ENCODE assay signal across 9 cellular contexts in the genomic region with DNA sequence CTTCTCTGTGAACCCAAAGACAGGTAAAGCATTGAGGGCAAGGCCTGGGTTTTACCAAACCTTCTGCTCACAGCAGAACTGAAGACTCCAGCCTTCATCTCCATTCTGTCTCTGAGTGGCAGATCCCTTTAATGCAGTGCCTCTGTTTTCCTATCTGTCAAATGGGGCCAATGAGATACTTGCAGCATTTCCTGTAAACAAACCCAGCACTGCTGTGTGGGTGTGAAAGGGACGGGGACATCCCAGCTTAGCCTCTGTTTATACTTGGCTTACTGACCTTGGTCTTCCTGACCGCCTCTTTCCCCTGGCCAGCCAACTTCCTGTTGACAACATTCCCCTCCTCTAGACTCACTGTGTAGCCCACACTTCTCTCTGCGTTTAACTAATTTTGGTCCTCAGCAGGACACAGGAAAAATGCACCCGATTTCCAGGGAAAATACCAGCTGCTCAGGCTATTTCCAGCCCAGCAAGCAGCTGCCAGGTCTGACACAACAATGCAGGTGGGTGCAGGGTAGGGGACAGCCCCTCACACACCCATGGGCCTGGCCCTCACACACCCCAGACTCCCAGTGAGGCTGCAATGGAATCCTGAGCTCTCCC.
DNase-seq lines count a peak whose midpoint lies in the region; ATAC-seq, FAIRE-seq and TF ChIP-seq lines count a peak whose summit lies in the region.
"Had no signal": no experiment of that assay in that cellular context is flagged by ENCODE, and none has a peak within 500 bp of the region (broad histone marks: within the 10 kb centered on the region; RNA-seq: fewer than 3 reads in every experiment).

No MANE protein-coding gene starts in this region.

- peak overlapping the region; percentile 47 for H3K27ac ChIP-seq in duodenal mucosa (ENCODE audit: low read depth, low read length)

- no peaks in the 10 kb centered on the region for H3K9me3 ChIP-seq in duodenal mucosa (ENCODE audit: control insufficient read depth in 1 of 2, low read length in 2 of 2)

- peaks cover 20 to 25% of the 10 kb centered on the region in 2 donors for H3K4me1 ChIP-seq in duodenal mucosa (ENCODE audit: control insufficient read depth in 1 of 2, insufficient read depth in 2 of 2, low read length in 2 of 2)

- no peaks in the 10 kb centered on the region for H3K9me3 Mint-ChIP-seq in naive thymus-derived CD8-positive, alpha-beta T cell
- H3K9me3 Mint-ChIP-seq: activated naive CD4-positive, alpha-beta T cell treated with anti-CD3 and anti-CD28 coated beads, Interleukin-2, amount 50 U/mL, for 24 hours had no signal

- peaks cover 0 to 7% of the 10 kb centered on the region in 2 donors for H3K36me3 ChIP-seq in duodenal mucosa (ENCODE audit: control insufficient read depth in 1 of 2, insufficient read depth in 2 of 2, low read length in 2 of 2)

- peak overlapping the region in 9 of 10 donors; percentile 20 to 94 (median 81) for H3K27ac Mint-ChIP-seq in naive thymus-derived CD8-positive, alpha-beta T cell

- no peak for ATAC-seq in naive thymus-derived CD8-positive, alpha-beta T cell
- ATAC-seq in HG03432 (IDR thresholded peaks at IDR 0.05; ENCODE audit: unreplicated experiment) (no peak), GM21367 (IDR thresholded peaks at IDR 0.05; ENCODE audit: unreplicated experiment) (no peak)

- H3K27me3 Mint-ChIP-seq in naive thymus-derived CD8-positive, alpha-beta T cell: no peaks in the 10 kb centered on the region
- H3K27me3 Mint-ChIP-seq: activated naive CD4-positive, alpha-beta T cell treated with anti-CD3 and anti-CD28 coated beads, Interleukin-2, amount 50 U/mL, for 24 hours had no signal

- peak overlapping the region in 8 of 10 donors; percentile 27 to 76 (median 52) for H3K4me3 Mint-ChIP-seq in naive thymus-derived CD8-positive, alpha-beta T cell
- H3K4me3 Mint-ChIP-seq: activated naive CD4-positive, alpha-beta T cell treated with anti-CD3 and anti-CD28 coated beads, Interleukin-2, amount 50 U/mL, for 24 hours had no signal

- TF ChIP-seq POLR2A in H54 (IDR thresholded peaks at IDR 0.05; ENCODE audit: low read depth, low read length): no peak

- H3K4me1 Mint-ChIP-seq in naive thymus-derived CD8-positive, alpha-beta T cell: peaks cover 21 to 47% (median 30%) of the 10 kb centered on the region in 4 donors

- POLR2A ChIA-PET in naive thymus-derived CD8-positive, alpha-beta T cell (lab: Charles Lee): interaction anchor here (0.9 to 1.2 kb wide), 2 partner anchors 8 to 79 kb away, joined by 3 to 5 read pairs; no protein-coding TSS in a partner anchor

- H3K4me3 ChIP-seq in AG10803 (ENCODE audit: low read length) (no peak overlapping the region), duodenal mucosa (ENCODE audit: low read depth in 1 of 2, low read length in 2 of 2) (no peak overlapping the region)

- H3K27me3 ChIP-seq in duodenal mucosa (ENCODE audit: control insufficient read depth in 1 of 2, insufficient read depth in 2 of 2, low read length in 2 of 2): no peaks in the 10 kb centered on the region

- no peaks in the 10 kb centered on the region for H3K36me3 Mint-ChIP-seq in naive thymus-derived CD8-positive, alpha-beta T cell
- H3K36me3 Mint-ChIP-seq: activated naive CD4-positive, alpha-beta T cell treated with anti-CD3 and anti-CD28 coated beads, Interleukin-2, amount 50 U/mL, for 24 hours had no signal

- FAIRE-seq in H54 (lab: Jason Lieb, UNC): no peak

- TF ChIP-seq CTCF in AG10803 (conservative IDR thresholded peaks at IDR 0.05; ENCODE audit: low read length): no peak; the same call in 1 of the 2 replicates

- DNase-seq in AG10803 (ENCODE audit: low read depth) (peak; percentile 84), M059J (ENCODE audit: low read depth) (peak; percentile 88), H54 (ENCODE audit: insufficient read length, low spot score) (no peak), superior temporal gyrus (ENCODE audit: extremely low spot score) (no peak)
- peak in 1 of 10 donors; percentile 22 for DNase-seq in naive thymus-derived CD8-positive, alpha-beta T cell

- peak overlapping the region in 1 of 2 donors; percentile 3 for H3K9ac ChIP-seq in duodenal mucosa (ENCODE audit: low read depth in 1 of 2, low read length in 2 of 2)

Comparison
In these comparisons a context has a peak if more than half of its experiments do, and no peak if none do; other contexts are left out.
1. DNase-seq: peak in AG10803 (single experiment) and M059J (single experiment); none in H54 (single experiment) and superior temporal gyrus (single experiment).